Comparison of ENCODE assay signal across 8 cellular contexts in genomic region chr2:68671961-68672360, GRCh38. TPM values are rescaled to one million over a fixed set of nuclear protein-coding genes. Genes with fewer than 3 reads are reported as not detected.
"Had no signal": no experiment of that assay in that cellular context is flagged by ENCODE, and none has a peak within 500 bp of the region (broad histone marks: within the 10 kb centered on the region; RNA-seq: fewer than 3 reads in every experiment).

No MANE protein-coding gene starts in this region.

- ATAC-seq: GM12878 had no signal

- FAIRE-seq: G401.6, GM12878, GM12891, GM18507, GM19239 had no signal

- DNase-seq: GDM1, GF-D8 had no signal

- H3K4me3 ChIP-seq: GM12878 had no signal

RNA-seq across cellular contexts. Expression of gene PROKR1, which starts 28.6 kb away (rescaled TPM):
- total RNA-seq: G401, GM12878 had no signal
